In genomic region chr16:84132527-84133285, GRCh38 we compare ENCODE assay signal across 36 cellular contexts. TPM values are rescaled to one million over a fixed set of nuclear protein-coding genes. Genes with fewer than 3 reads are reported as not detected.
DNase-seq lines count a peak whose midpoint lies in the region; ATAC-seq and TF ChIP-seq lines count a peak whose summit lies in the region.
"Had no signal": no experiment of that assay in that cellular context is flagged by ENCODE, and none has a peak within 500 bp of the region (broad histone marks: within the 10 kb centered on the region; RNA-seq: fewer than 3 reads in every experiment).

No MANE protein-coding gene starts in this region.

- no peak overlapping the region for H3K27ac Mint-ChIP-seq in neural progenitor cell
- H3K27ac Mint-ChIP-seq: activated naive CD8-positive, alpha-beta T cell treated with anti-CD3 and anti-CD28 coated beads, Interleukin-2, amount 50 U/mL, for 24 hours; activated T-cell treated with anti-CD3 and anti-CD28 coated beads, Interleukin-2, amount 50 U/mL, for 72 hours; CD4-positive, CD25-positive, alpha-beta regulatory T cell; naive thymus-derived CD4-positive, alpha-beta T cell; T-helper 17 cell had no signal

- peaks cover 60% of the 10 kb centered on the region for H3K79me2 ChIP-seq in neural progenitor cell (ENCODE audit: low read depth)

- H3K36me3 Mint-ChIP-seq in neural progenitor cell = peaks cover 16% of the 10 kb centered on the region

- H3K4me1 Mint-ChIP-seq in neural progenitor cell = peaks cover 44% of the 10 kb centered on the region

- no peak overlapping the region for H3K4me3 Mint-ChIP-seq in neural progenitor cell
- H3K4me3 Mint-ChIP-seq: activated naive CD8-positive, alpha-beta T cell treated with anti-CD3 and anti-CD28 coated beads, Interleukin-2, amount 50 U/mL, for 24 hours; activated T-cell treated with anti-CD3 and anti-CD28 coated beads, Interleukin-2, amount 50 U/mL, for 72 hours; CD4-positive, CD25-positive, alpha-beta regulatory T cell; naive thymus-derived CD4-positive, alpha-beta T cell; T-helper 17 cell had no signal

- H3K4me3 ChIP-seq in NT2/D1 (ENCODE audit: insufficient read length, low read depth) (no peak overlapping the region), choroid plexus epithelial cell (ENCODE audit: low read depth, low read length) (no peak overlapping the region), neural progenitor cell (no peak overlapping the region)
- H3K4me3 ChIP-seq: heart left ventricle, sigmoid colon, SK-N-MC, upper lobe of right lung had no signal

- H3F3A ChIP-seq in neural progenitor cell (ENCODE audit: low read depth) = no peaks in the 10 kb centered on the region

- ATAC-seq in GM18873 (IDR thresholded peaks at IDR 0.05; ENCODE audit: low FRiP score, unreplicated experiment) = no peak
- ATAC-seq: activated naive CD8-positive, alpha-beta T cell treated with anti-CD3 and anti-CD28 coated beads, Interleukin-2, amount 50 U/mL, for 24 hours; activated T-cell treated with anti-CD3 and anti-CD28 coated beads, Interleukin-2, amount 50 U/mL, for 72 hours; HCT116; heart left ventricle; HepG2; left ventricle myocardium superior; naive thymus-derived CD4-positive, alpha-beta T cell; PC-3; T-helper 17 cell; upper lobe of right lung had no signal

- H3K36me3 ChIP-seq in NT2/D1 (ENCODE audit: insufficient read depth, insufficient read length, low read length) (peaks cover 24% of the 10 kb centered on the region), neural progenitor cell (no peaks in the 10 kb centered on the region)

- H3K9ac ChIP-seq in NT2/D1 (ENCODE audit: insufficient read length, low read depth) = peak overlapping the region; percentile 13
- H3K9ac ChIP-seq in neural progenitor cell = peak overlapping the region; percentile 12

- POLR2A ChIA-PET in RWPE1 (lab: Yijun Ruan, JAX; ENCODE audit: low non-redundant PET) = no interaction called here

- H3K27me3 Mint-ChIP-seq in neural progenitor cell (ENCODE audit: insufficient read depth, low read depth) = peaks cover 2% of the 10 kb centered on the region
- H3K27me3 Mint-ChIP-seq: activated naive CD8-positive, alpha-beta T cell treated with anti-CD3 and anti-CD28 coated beads, Interleukin-2, amount 50 U/mL, for 24 hours; CD4-positive, CD25-positive, alpha-beta regulatory T cell; naive thymus-derived CD4-positive, alpha-beta T cell; T-helper 17 cell had no signal

- CTCF ChIA-PET in RWPE1 (lab: Yijun Ruan, JAX) = interaction anchor here (0.7 kb wide), 1 partner anchor 43 kb away, joined by 4 read pairs; no protein-coding TSS in a partner anchor

- peaks cover 63% of the 10 kb centered on the region for H4K20me1 ChIP-seq in neural progenitor cell (ENCODE audit: low read depth)

- H3K9me3 Mint-ChIP-seq in neural progenitor cell = no peaks in the 10 kb centered on the region
- H3K9me3 Mint-ChIP-seq: activated naive CD8-positive, alpha-beta T cell treated with anti-CD3 and anti-CD28 coated beads, Interleukin-2, amount 50 U/mL, for 24 hours; activated T-cell treated with anti-CD3 and anti-CD28 coated beads, Interleukin-2, amount 50 U/mL, for 72 hours; CD4-positive, CD25-positive, alpha-beta regulatory T cell had no signal

- DNase-seq in GM10266 (ENCODE audit: extremely low spot score) (peak; percentile 38), NT2/D1 (ENCODE audit: low read depth, low spot score) (no peak), choroid plexus epithelial cell (ENCODE audit: low read depth) (peak; percentile 36), neural progenitor cell (ENCODE audit: low spot score) (no peak), RWPE1 (ENCODE audit: low spot score) (no peak), NCI-H1417 treated with DMSO at 0.1 percent for 48 hours (lab: John Stamatoyannopoulos, UW) (no peak), NCI-H82 treated with DMSO at 0.1 percent for 48 hours (lab: John Stamatoyannopoulos, UW; ENCODE audit: unreplicated experiment) (no peak)
- DNase-seq: activated CD4-positive, alpha-beta T cell treated with anti-CD3 and anti-CD28 coated beads, Interleukin-2, amount 50 U/mL, for 48 hours; activated CD4-positive, CD25-positive, alpha-beta regulatory T cell treated with anti-CD3 and anti-CD28 coated beads, Interleukin-2, amount 50 U/mL, for 72 hours; activated naive CD8-positive, alpha-beta T cell treated with anti-CD3 and anti-CD28 coated beads, Interleukin-2, amount 50 U/mL, for 24 hours; activated T-cell treated with anti-CD3 and anti-CD28 coated beads, Interleukin-2, amount 50 U/mL, for 72 hours; caudate nucleus; CD4-positive, CD25-positive, alpha-beta regulatory T cell; cortex of kidney; DND-41; effector memory CD4-positive, alpha-beta T cell; foreskin melanocyte; heart left ventricle; kidney; left ventricle myocardium superior; naive thymus-derived CD4-positive, alpha-beta T cell; NCI-H1092; NCI-H1694 treated with DMSO at 0.1 percent for 48 hours; NCI-H446 treated with DMSO at 0.1 percent for 48 hours; NCI-H774; PC-3; sigmoid colon; stimulated activated CD4-positive, alpha-beta T cell treated with anti-CD3 and anti-CD28 coated beads, Interleukin-4, amount 100 ng/mL, for 4 hours; T-helper 17 cell; upper lobe of right lung had no signal

- peak overlapping the region; percentile 42 for H3K4me2 ChIP-seq in neural progenitor cell

- H3K27ac ChIP-seq in neural progenitor cell (no peak overlapping the region), RWPE1 (no peak overlapping the region)
- H3K27ac ChIP-seq: heart left ventricle, sigmoid colon, SK-N-MC, upper lobe of right lung had no signal

- TF ChIP-seq CTCF in GM10266 (IDR thresholded peaks at IDR 0.05; ENCODE audit: control insufficient read depth, insufficient read depth, low read depth, missing control alignments) = no peak
- TF ChIP-seq CTCF in choroid plexus epithelial cell (conservative IDR thresholded peaks at IDR 0.05; ENCODE audit: low read depth, low read length) = no peak
- TF ChIP-seq CTCF in neural progenitor cell (IDR thresholded peaks at IDR 0.05) = no peak
- TF ChIP-seq CTCF in RWPE1 (conservative IDR thresholded peaks at IDR 0.05; ENCODE audit: low read depth) = no peak

- H3K27me3 ChIP-seq in NT2/D1 (ENCODE audit: insufficient read depth, insufficient read length) = no peaks in the 10 kb centered on the region
- no peaks in the 10 kb centered on the region for H3K27me3 ChIP-seq in neural progenitor cell
- H3K27me3 ChIP-seq: heart left ventricle, sigmoid colon, upper lobe of right lung had no signal

- H3K9me3 ChIP-seq in NT2/D1 (ENCODE audit: insufficient read depth, low read length) (no peaks in the 10 kb centered on the region), neural progenitor cell (ENCODE audit: low read depth) (no peaks in the 10 kb centered on the region)
- H3K9me3 ChIP-seq: heart left ventricle, sigmoid colon, upper lobe of right lung had no signal

- peaks cover 16% of the 10 kb centered on the region for H3K4me1 ChIP-seq in NT2/D1 (ENCODE audit: insufficient read depth, insufficient read length)
- H3K4me1 ChIP-seq in neural progenitor cell = peaks cover 31% of the 10 kb centered on the region
- H3K4me1 ChIP-seq: sigmoid colon, upper lobe of right lung had no signal

- no peak overlapping the region for H2AFZ ChIP-seq in neural progenitor cell (replicated peaks)

RNA-seq across cellular contexts. Expression of gene HSDL1, which starts 12.3 kb away (rescaled TPM):
- 71.8 and 101 TPM in 2 replicates for total RNA-seq in neural progenitor cell (ENCODE audit: low replicate concordance)

RNA-seq across cellular contexts. Expression of gene DNAAF1, which starts 12.4 kb away (rescaled TPM):
- 0.11 and 0.12 TPM in 2 replicates for total RNA-seq in neural progenitor cell (ENCODE audit: low replicate concordance)
- total RNA-seq: epithelial cell of proximal tubule, left ventricle myocardium superior, PC-3, T-helper 17 cell had no signal

RNA-seq across cellular contexts. Expression of gene MBTPS1, which starts 16.0 kb away (rescaled TPM):
- total RNA-seq in neural progenitor cell (ENCODE audit: low replicate concordance) = 52.3 and 54.4 TPM in 2 replicates

RNA-seq across cellular contexts. Expression of gene TAF1C, which starts 54.2 kb away (rescaled TPM):
- total RNA-seq in neural progenitor cell (ENCODE audit: low replicate concordance) = 23.3 and 70.3 TPM in 2 replicates

RNA-seq across cellular contexts. Expression of gene ADAD2, which starts 58.3 kb away (rescaled TPM):
- not detected in 2 replicates for total RNA-seq in neural progenitor cell (ENCODE audit: low replicate concordance)
- total RNA-seq: CD4-positive, CD25-positive, alpha-beta regulatory T cell; epithelial cell of proximal tubule; HepG2; left ventricle myocardium superior; PC-3; pulmonary artery endothelial cell; T-helper 17 cell had no signal

Comparison
In these comparisons a context has a peak if more than half of its experiments do, and no peak if none do; other contexts are left out.
1. DNase-seq: peak in GM10266 (single experiment) and choroid plexus epithelial cell (single experiment); none in NT2/D1 (single experiment), neural progenitor cell (single experiment), RWPE1 (single experiment), NCI-H1417 treated with DMSO at 0.1 percent for 48 hours (single experiment) and NCI-H82 treated with DMSO at 0.1 percent for 48 hours (single experiment).